ENCODE assay signal across 8 cellular contexts in the genomic region with DNA sequence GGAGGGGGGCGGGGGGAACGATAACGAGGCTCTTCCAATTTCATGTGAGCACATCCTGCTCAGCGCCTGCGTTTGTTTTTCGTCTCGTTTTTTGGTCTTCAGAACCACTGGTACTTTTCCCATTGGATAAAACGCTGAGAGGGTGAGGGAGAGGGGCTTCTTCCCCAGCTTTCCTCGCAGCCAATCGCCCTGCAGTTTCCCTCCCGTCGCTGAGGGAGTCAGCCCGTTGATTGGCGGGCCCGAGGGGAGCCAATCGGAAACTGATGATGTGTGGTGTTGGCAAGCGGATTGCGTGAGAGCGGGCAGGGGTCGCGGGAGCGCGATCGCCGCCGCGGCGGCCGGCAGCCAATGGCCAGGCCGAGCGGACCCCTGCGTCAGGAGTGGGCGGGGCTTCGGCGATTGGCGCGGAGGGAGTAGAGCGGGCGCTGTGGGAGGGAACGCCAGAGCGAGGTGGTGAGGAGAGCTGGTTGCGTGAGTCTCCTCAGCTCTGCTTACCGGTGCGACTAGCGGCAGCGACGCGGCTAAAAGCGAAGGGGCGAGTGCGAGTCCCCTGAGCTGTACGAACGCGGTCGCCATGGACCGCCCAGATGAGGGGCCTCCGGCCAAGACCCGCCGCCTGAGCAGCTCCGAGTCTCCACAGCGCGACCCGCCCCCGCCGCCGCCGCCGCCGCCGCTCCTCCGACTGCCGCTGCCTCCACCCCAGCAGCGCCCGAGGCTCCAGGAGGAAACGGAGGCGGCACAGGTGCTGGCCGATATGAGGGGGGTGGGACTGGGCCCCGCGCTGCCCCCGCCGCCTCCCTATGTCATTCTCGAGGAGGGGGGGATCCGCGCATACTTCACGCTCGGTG. TPM values are rescaled to one million over a fixed set of nuclear protein-coding genes. Genes with fewer than 3 reads are reported as not detected.
DNase-seq lines count a peak whose midpoint lies in the region; ATAC-seq and TF ChIP-seq lines count a peak whose summit lies in the region.

TSPYL2 (plus strand) TSS at position 443 of the 848 bp plus-strand sequence; CDS start at position 575, 132 bp downstream.

- no peaks in the 10 kb centered on the region for H3K4me1 ChIP-seq in left lung

- H3K36me3 ChIP-seq in left lung, result peaks cover 0 to 9% of the 10 kb centered on the region in 2 donors

- ATAC-seq in GM19372 (IDR thresholded peaks at IDR 0.05; ENCODE audit: low read depth, unreplicated experiment) (peak; percentile 93), HG03558 (IDR thresholded peaks at IDR 0.05; ENCODE audit: extremely low read depth, unreplicated experiment) (peak; percentile 78), left lung (peak; percentile 98)

- no peaks in the 10 kb centered on the region for H3K27me3 ChIP-seq in left lung

- peak within 1 kb of the TSS; percentile 73 to 76 for H3K27ac ChIP-seq in left lung

- TF ChIP-seq CTCF in left lung (IDR thresholded peaks at IDR 0.05), result no peak

- DNase-seq in C1 segment of cervical spinal cord (lab: John Stamatoyannopoulos, UW) (peak; percentile 49 to 95 (median 87)), NCI-H748 treated with DMSO at 0.1 percent for 48 hours (lab: John Stamatoyannopoulos, UW) (peak; percentile 90), dedifferentiated amniotic fluid mesenchymal stem cell (ENCODE audit: extremely low spot score) (peak; percentile 92), left lung (peak; percentile 93)
- peak; percentile 82 to 87 for DNase-seq in activated CD4-positive, alpha-beta T cell treated with anti-CD3 and anti-CD28 coated beads, Interleukin-2, amount 50 U/mL, for 24 hours (ENCODE audit: low read depth in 1 of 2, low spot score in 1 of 2)
- DNase-seq in stimulated activated CD4-positive, alpha-beta T cell treated with anti-CD3 and anti-CD28 coated beads, Interleukin-2, amount 100 ng/mL, for 48 hours, result peak; percentile 85

- H3K4me3 ChIP-seq in left lung, result peak within 1 kb of the TSS; percentile 53 to 61

- H3K9me3 ChIP-seq in left lung, result no peaks in the 10 kb centered on the region

- intact Hi-C loops in left lung (cut with DNase I), result no loop called here

RNA-seq across cellular contexts. Expression of gene TSPYL2, which starts in this region (rescaled TPM):
- total RNA-seq in left lung, result 10 to 100 TPM; 16.6 to 21.9 TPM

Comparison
In these comparisons a context has a peak if more than half of its experiments do, and no peak if none do; other contexts are left out.
1. Peak in every context shown above with its lines: DNase-seq, ATAC-seq, H3K4me3 ChIP-seq and H3K27ac ChIP-seq.